Comparison of ENCODE assay signal across 8 cellular contexts in the genomic region with DNA sequence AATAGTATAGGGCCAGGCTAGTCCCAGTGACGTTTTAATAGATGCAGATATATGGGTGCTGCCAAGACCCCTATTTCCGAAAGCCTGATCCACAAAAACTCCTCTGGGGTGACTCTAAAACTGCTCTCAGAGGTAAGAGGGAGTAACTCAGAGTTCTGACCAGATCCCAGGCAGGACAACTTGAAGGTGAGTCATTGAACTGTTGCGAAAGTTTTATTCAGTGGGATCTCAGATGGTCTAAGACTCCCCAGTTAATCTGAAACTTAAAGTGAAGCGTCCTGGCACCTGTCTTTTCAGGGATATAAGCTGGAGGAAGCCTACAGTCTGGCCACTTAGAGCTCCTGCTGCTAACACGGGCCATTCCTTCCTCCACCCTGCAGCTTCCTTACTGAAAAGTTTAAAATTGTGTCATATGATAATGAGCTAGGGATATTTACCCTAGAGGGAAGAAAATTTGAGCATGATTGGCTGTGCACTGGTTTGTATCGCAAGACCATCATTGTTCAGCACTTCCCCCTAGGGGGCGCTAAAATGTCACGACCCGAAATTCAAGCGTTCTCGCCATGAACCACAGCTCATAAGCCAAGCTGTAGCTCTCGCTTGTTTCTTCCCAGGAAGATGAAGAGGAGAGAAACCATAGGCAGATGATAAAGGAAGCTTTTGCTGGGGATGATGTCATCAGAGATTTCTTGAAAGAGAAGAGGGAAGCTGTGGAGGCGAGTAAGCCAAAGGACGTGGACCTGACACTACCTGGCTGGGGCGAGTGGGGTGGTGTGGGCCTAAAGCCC. TPM values are rescaled to one million over a fixed set of nuclear protein-coding genes. Genes with fewer than 3 reads are reported as not detected.
DNase-seq lines count a peak whose midpoint lies in the region; ATAC-seq and TF ChIP-seq lines count a peak whose summit lies in the region.

No MANE protein-coding gene starts in this region.

- no peaks in the 10 kb centered on the region for H3K9me3 Mint-ChIP-seq in glutamatergic neuron (ENCODE audit: unreplicated experiment)

- intact Hi-C loops in posterior cingulate gyrus (cut with DNase I), result loop anchor here (1.0 to 10.0 kb wide), 2 partner anchors 135 to 321 kb away; no protein-coding TSS in a partner anchor

- no peak for ATAC-seq in HG02678 (IDR thresholded peaks at IDR 0.05; ENCODE audit: unreplicated experiment)

- no peaks in the 10 kb centered on the region for H3K9me3 ChIP-seq in SJSA1 (replicated peaks)

- H3K4me1 Mint-ChIP-seq in glutamatergic neuron (ENCODE audit: low read depth, unreplicated experiment), result no peaks in the 10 kb centered on the region

- no peak overlapping the region for H3K4me3 ChIP-seq in Jurkat, Clone E6-1 (ENCODE audit: low read length)
- H3K4me3 ChIP-seq in SJSA1, result no peak overlapping the region

- TF ChIP-seq CTCF in glutamatergic neuron (IDR thresholded peaks at IDR 0.05; ENCODE audit: partially characterized antibody, unreplicated experiment), result peak; percentile 65

- H3K27ac ChIP-seq in SJSA1, result no peak overlapping the region

- no peak overlapping the region for H3K27ac Mint-ChIP-seq in glutamatergic neuron (ENCODE audit: unreplicated experiment)

- H3K27me3 Mint-ChIP-seq in glutamatergic neuron (ENCODE audit: unreplicated experiment), result no peaks in the 10 kb centered on the region

- H3K36me3 Mint-ChIP-seq in glutamatergic neuron (ENCODE audit: unreplicated experiment), result no peaks in the 10 kb centered on the region

- peaks cover 32% of the 10 kb centered on the region for H3K36me3 ChIP-seq in SJSA1

- peak; percentile 21 to 32 for DNase-seq in NCI-H2081 (lab: John Stamatoyannopoulos, UW)
- no peak for DNase-seq in NCI-H2081 treated with DMSO at 0.1 percent for 48 hours (lab: John Stamatoyannopoulos, UW)
- DNase-seq in Jurkat, Clone E6-1 (ENCODE audit: low read depth, low spot score), result peak; percentile 67
- DNase-seq in SJSA1 (ENCODE audit: low read depth in 1 of 2, low spot score in 2 of 2), result peak; percentile 34 to 52
- DNase-seq in activated naive CD4-positive, alpha-beta T cell treated with Interleukin-2 at 50 U/mL for 16 hours, result peak; percentile 62
- peak; percentile 69 for DNase-seq in glutamatergic neuron
- DNase-seq in posterior cingulate gyrus, result peak in 8 of 10 donors; percentile 51 to 96 (median 72)

- no peaks in the 10 kb centered on the region for H3K4me1 ChIP-seq in SJSA1 (replicated peaks)

- no peaks in the 10 kb centered on the region for H3K27me3 ChIP-seq in SJSA1 (replicated peaks)

- no peak overlapping the region for H3K4me3 Mint-ChIP-seq in glutamatergic neuron (ENCODE audit: unreplicated experiment)

RNA-seq across cellular contexts. Expression of a gene that starts 19.5 kb away (rescaled TPM):
- polyA plus RNA-seq in Jurkat, Clone E6-1 (2012; ENCODE audit: insufficient read depth, insufficient read length), result 41.2 TPM
- 23.6 and 26.6 TPM in 2 replicates for total RNA-seq in SJSA1 (2014; rRNA removed; shearing (Covaris generic))
- total RNA-seq in glutamatergic neuron (ENCODE audit: unreplicated experiment), result 9.8 TPM

RNA-seq across cellular contexts. Expression of a gene that starts 56.9 kb away (rescaled TPM):
- 5.5 TPM for polyA plus RNA-seq in Jurkat, Clone E6-1 (2012; ENCODE audit: insufficient read depth, insufficient read length)
- total RNA-seq in SJSA1 (2014; rRNA removed; shearing (Covaris generic)), result 0.19 and 0.47 TPM in 2 replicates
- 14.7 TPM for total RNA-seq in glutamatergic neuron (ENCODE audit: unreplicated experiment)

Comparison
In these comparisons a context has a peak if more than half of its experiments do, and no peak if none do; other contexts are left out.
1. RNA of a gene that starts 56.9 kb away (total RNA-seq): 14.7 TPM in glutamatergic neuron (single experiment); 0.19 to 0.47 TPM in SJSA1; every median in the first group is over 10 times any median in the second.